30 cellular contexts compared by ENCODE assay signal in genomic region chr7:144730224-144730623, GRCh38.
"Had no signal": no experiment of that assay in that cellular context is flagged by ENCODE, and none has a peak within 500 bp of the region (broad histone marks: within the 10 kb centered on the region; RNA-seq: fewer than 3 reads in every experiment).

No MANE protein-coding gene starts in this region.

- H3K27me3 ChIP-seq: ascending aorta, breast epithelium, cardiac muscle cell, dorsolateral prefrontal cortex, gastrocnemius medialis had no signal

- H3K36me3 Mint-ChIP-seq: activated CD8-positive, alpha-beta memory T cell treated with anti-CD3 and anti-CD28 coated beads, Interleukin-2, amount 10 ng/mL, durations not matched to agents 7 days and 5 days; activated naive CD4-positive, alpha-beta T cell treated with anti-CD3 and anti-CD28 coated beads, Interleukin-2, amount 10 ng/mL, durations not matched to agents 7 days and 5 days; activated naive CD4-positive, alpha-beta T cell treated with anti-CD3 and anti-CD28 coated beads, Interleukin-2, amount 50 U/mL, for 72 hours; brain had no signal

- ATAC-seq: activated CD4-positive, alpha-beta T cell treated with anti-CD3 and anti-CD28 coated beads for 36 hours; activated CD8-positive, alpha-beta memory T cell treated with anti-CD3 and anti-CD28 coated beads, Interleukin-2, amount 10 ng/mL, durations not matched to agents 7 days and 5 days; activated CD8-positive, alpha-beta T cell treated with anti-CD3 and anti-CD28 coated beads, Interleukin-2, amount 10 ng/mL, durations not matched to agents 7 days and 5 days; activated naive CD4-positive, alpha-beta T cell treated with anti-CD3 and anti-CD28 coated beads, Interleukin-2, amount 50 U/mL, for 72 hours; activated T-helper 17 cell treated with anti-CD3 and anti-CD28 coated beads, Interleukin-2, amount 50 U/mL, for 72 hours; esophagus mucosa; gastrocnemius medialis had no signal

- H3K9me3 ChIP-seq: ascending aorta, breast epithelium, gastrocnemius medialis had no signal

- H3K4me1 Mint-ChIP-seq: activated CD4-positive, alpha-beta T cell treated with anti-CD3 and anti-CD28 coated beads for 36 hours; activated CD4-positive, alpha-beta T cell treated with anti-CD3 and anti-CD28 coated beads, Interleukin-2, amount 10 ng/mL, durations not matched to agents 24 days and 14 days; activated CD8-positive, alpha-beta memory T cell treated with anti-CD3 and anti-CD28 coated beads, Interleukin-2, amount 10 ng/mL, durations not matched to agents 7 days and 5 days; activated naive CD4-positive, alpha-beta T cell treated with anti-CD3 and anti-CD28 coated beads, Interleukin-2, amount 10 ng/mL, durations not matched to agents 7 days and 5 days; activated naive CD8-positive, alpha-beta T cell treated with anti-CD3 and anti-CD28 coated beads, Interleukin-2, amount 10 ng/mL, durations not matched to agents 7 days and 5 days; activated T-helper 17 cell treated with anti-CD3 and anti-CD28 coated beads, Interleukin-2, amount 50 U/mL, for 72 hours; brain; endodermal cell had no signal

- H3K9me3 Mint-ChIP-seq: activated CD4-positive, alpha-beta memory T cell treated with anti-CD3 and anti-CD28 coated beads for 36 hours; activated CD4-positive, alpha-beta T cell treated with anti-CD3 and anti-CD28 coated beads, Interleukin-2, amount 10 ng/mL, durations not matched to agents 24 days and 14 days; activated naive CD4-positive, alpha-beta T cell treated with anti-CD3 and anti-CD28 coated beads, Interleukin-2, amount 10 ng/mL, durations not matched to agents 7 days and 5 days; activated naive CD4-positive, alpha-beta T cell treated with anti-CD3 and anti-CD28 coated beads, Interleukin-2, amount 50 U/mL, for 72 hours; activated naive CD8-positive, alpha-beta T cell treated with anti-CD3 and anti-CD28 coated beads, Interleukin-2, amount 10 ng/mL, durations not matched to agents 7 days and 5 days; activated T-cell treated with anti-CD3 and anti-CD28 coated beads, Interleukin-2, amount 50 U/mL, for 24 hours; activated T-helper 17 cell treated with anti-CD3 and anti-CD28 coated beads, Interleukin-2, amount 50 U/mL, for 72 hours had no signal

- DNase-seq: activated CD4-positive, alpha-beta memory T cell treated with anti-CD3 and anti-CD28 coated beads for 36 hours; activated CD4-positive, alpha-beta T cell treated with anti-CD3 and anti-CD28 coated beads for 36 hours; activated CD4-positive, alpha-beta T cell treated with anti-CD3 and anti-CD28 coated beads, Interleukin-2, amount 10 ng/mL, durations not matched to agents 24 days and 14 days; activated CD4-positive, CD25-positive, alpha-beta regulatory T cell; activated CD4-positive, CD25-positive, alpha-beta regulatory T cell treated with anti-CD3 and anti-CD28 coated beads, Interleukin-2, amount 50 U/mL, for 72 hours; activated CD8-positive, alpha-beta memory T cell treated with anti-CD3 and anti-CD28 coated beads, Interleukin-2, amount 10 ng/mL, durations not matched to agents 7 days and 5 days; activated CD8-positive, alpha-beta memory T cell treated with anti-CD3 and anti-CD28 coated beads, Interleukin-2, amount 50 U/mL, for 4 hours; activated CD8-positive, alpha-beta T cell treated with anti-CD3 and anti-CD28 coated beads, Interleukin-2, amount 10 ng/mL, durations not matched to agents 7 days and 5 days; activated effector memory CD4-positive, alpha-beta T cell treated with Interleukin-2 at 50 U/mL for 16 hours; activated naive CD4-positive, alpha-beta T cell treated with anti-CD3 and anti-CD28 coated beads, Interleukin-2, amount 10 ng/mL, durations not matched to agents 7 days and 5 days; activated naive CD8-positive, alpha-beta T cell treated with anti-CD3 and anti-CD28 coated beads, Interleukin-2, amount 10 ng/mL, durations not matched to agents 7 days and 5 days; activated T-cell treated with anti-CD3 and anti-CD28 coated beads, Interleukin-2, amount 50 U/mL, for 24 hours; central memory CD4-positive, alpha-beta T cell; cerebellar nuclear complex; dorsolateral prefrontal cortex; effector memory CD4-positive, alpha-beta T cell; endodermal cell; foreskin fibroblast; gastrocnemius medialis; glutamatergic neuron; T-helper 2 cell had no signal

- H3K27me3 Mint-ChIP-seq: activated CD4-positive, alpha-beta memory T cell treated with anti-CD3 and anti-CD28 coated beads for 36 hours; activated CD4-positive, alpha-beta T cell treated with anti-CD3 and anti-CD28 coated beads for 36 hours; activated CD4-positive, alpha-beta T cell treated with anti-CD3 and anti-CD28 coated beads, Interleukin-2, amount 10 ng/mL, durations not matched to agents 24 days and 14 days; activated CD8-positive, alpha-beta memory T cell treated with anti-CD3 and anti-CD28 coated beads, Interleukin-2, amount 10 ng/mL, durations not matched to agents 7 days and 5 days; activated naive CD4-positive, alpha-beta T cell treated with anti-CD3 and anti-CD28 coated beads, Interleukin-2, amount 10 ng/mL, durations not matched to agents 7 days and 5 days; activated naive CD8-positive, alpha-beta T cell treated with anti-CD3 and anti-CD28 coated beads, Interleukin-2, amount 10 ng/mL, durations not matched to agents 7 days and 5 days; activated T-cell treated with anti-CD3 and anti-CD28 coated beads, Interleukin-2, amount 50 U/mL, for 24 hours; activated T-helper 17 cell treated with anti-CD3 and anti-CD28 coated beads, Interleukin-2, amount 50 U/mL, for 72 hours; dendritic cell treated with granulocyte-macrophage colony-stimulating factor and Interleukin-4, amounts not matched to agents 40 ng/mL and 50 ng/mL, for 4 days had no signal

- H3K4me1 ChIP-seq: breast epithelium, gastrocnemius medialis had no signal

- H3K4me3 Mint-ChIP-seq: activated CD4-positive, alpha-beta memory T cell treated with anti-CD3 and anti-CD28 coated beads for 36 hours; activated CD4-positive, alpha-beta T cell treated with anti-CD3 and anti-CD28 coated beads for 36 hours; activated CD4-positive, alpha-beta T cell treated with anti-CD3 and anti-CD28 coated beads, Interleukin-2, amount 10 ng/mL, durations not matched to agents 24 days and 14 days; activated CD8-positive, alpha-beta memory T cell treated with anti-CD3 and anti-CD28 coated beads, Interleukin-2, amount 10 ng/mL, durations not matched to agents 7 days and 5 days; activated CD8-positive, alpha-beta T cell treated with anti-CD3 and anti-CD28 coated beads, Interleukin-2, amount 10 ng/mL, durations not matched to agents 7 days and 5 days; activated naive CD4-positive, alpha-beta T cell treated with anti-CD3 and anti-CD28 coated beads, Interleukin-2, amount 10 ng/mL, durations not matched to agents 7 days and 5 days; activated naive CD8-positive, alpha-beta T cell treated with anti-CD3 and anti-CD28 coated beads, Interleukin-2, amount 10 ng/mL, durations not matched to agents 7 days and 5 days; activated T-cell treated with anti-CD3 and anti-CD28 coated beads, Interleukin-2, amount 50 U/mL, for 24 hours; activated T-helper 17 cell treated with anti-CD3 and anti-CD28 coated beads, Interleukin-2, amount 50 U/mL, for 72 hours; brain; dendritic cell treated with granulocyte-macrophage colony-stimulating factor and Interleukin-4, amounts not matched to agents 40 ng/mL and 50 ng/mL, for 4 days; endodermal cell had no signal

- H3K4me3 ChIP-seq: ascending aorta, breast epithelium, cardiac muscle cell, coronary artery, dorsolateral prefrontal cortex, gastrocnemius medialis had no signal

- H3K36me3 ChIP-seq: ascending aorta, breast epithelium, cardiac muscle cell, gastrocnemius medialis had no signal

- H3K27ac Mint-ChIP-seq: activated CD4-positive, alpha-beta memory T cell treated with anti-CD3 and anti-CD28 coated beads for 36 hours; activated CD4-positive, alpha-beta T cell treated with anti-CD3 and anti-CD28 coated beads for 36 hours; activated CD4-positive, alpha-beta T cell treated with anti-CD3 and anti-CD28 coated beads, Interleukin-2, amount 10 ng/mL, durations not matched to agents 24 days and 14 days; activated CD8-positive, alpha-beta memory T cell treated with anti-CD3 and anti-CD28 coated beads, Interleukin-2, amount 10 ng/mL, durations not matched to agents 7 days and 5 days; activated CD8-positive, alpha-beta T cell treated with anti-CD3 and anti-CD28 coated beads, Interleukin-2, amount 10 ng/mL, durations not matched to agents 7 days and 5 days; activated naive CD4-positive, alpha-beta T cell treated with anti-CD3 and anti-CD28 coated beads, Interleukin-2, amount 10 ng/mL, durations not matched to agents 7 days and 5 days; activated naive CD4-positive, alpha-beta T cell treated with anti-CD3 and anti-CD28 coated beads, Interleukin-2, amount 50 U/mL, for 72 hours; activated naive CD8-positive, alpha-beta T cell treated with anti-CD3 and anti-CD28 coated beads, Interleukin-2, amount 10 ng/mL, durations not matched to agents 7 days and 5 days; activated T-cell treated with anti-CD3 and anti-CD28 coated beads, Interleukin-2, amount 50 U/mL, for 24 hours; activated T-helper 17 cell treated with anti-CD3 and anti-CD28 coated beads, Interleukin-2, amount 50 U/mL, for 72 hours; brain; dendritic cell treated with granulocyte-macrophage colony-stimulating factor and Interleukin-4, amounts not matched to agents 40 ng/mL and 50 ng/mL, for 4 days; endodermal cell had no signal

- H3K27ac ChIP-seq: breast epithelium, cardiac muscle cell, coronary artery, dorsolateral prefrontal cortex, gastrocnemius medialis had no signal
